ENCODE assay signal across 16 cellular contexts in the genomic region with DNA sequence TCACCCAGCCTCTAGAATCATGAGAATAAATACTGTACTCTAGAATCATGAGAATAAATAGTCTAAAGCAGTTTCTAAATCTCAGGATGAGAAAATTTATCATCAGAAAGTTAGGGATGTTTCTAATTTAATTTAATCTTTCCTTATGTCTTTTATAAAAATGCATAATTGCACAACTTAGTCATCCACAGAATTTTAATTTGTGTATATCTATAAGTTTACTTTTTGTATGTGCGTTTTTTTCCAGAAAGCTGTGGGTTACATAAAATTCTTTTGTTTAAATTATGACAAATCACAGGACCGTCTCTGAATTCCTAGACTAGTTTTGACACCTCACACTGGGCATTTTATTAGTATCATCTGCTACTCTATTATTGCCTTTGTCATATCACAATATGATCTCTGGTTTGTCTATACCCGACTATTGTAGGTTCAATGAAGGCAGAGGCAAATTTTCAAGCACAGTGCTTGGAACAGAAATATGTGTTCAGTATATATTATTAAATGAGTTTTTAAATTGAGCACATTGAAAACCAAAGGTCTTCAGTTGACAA.
A peak's percentile ranks its signal among the peaks of the same experiment; 100 is the strongest.
DNase-seq lines count a peak whose midpoint lies in the region; TF ChIP-seq lines count a peak whose summit lies in the region.
"Had no signal": no experiment of that assay in that cellular context is flagged by ENCODE, and none has a peak within 500 bp of the region (broad histone marks: within the 10 kb centered on the region; RNA-seq: fewer than 3 reads in every experiment).

No MANE protein-coding gene starts in this region.

- no peak for TF ChIP-seq RAD21 in SK-N-SH (IDR thresholded peaks at IDR 0.05; ENCODE audit: low read length)

- 16% methylated on average over 3 of the region's 3 CpGs for WGBS in SK-N-SH (ENCODE audit: low lambda C conversion rate)
- WGBS in GM23248 (ENCODE audit: low coverage in 1 of 2, low lambda C conversion rate in 2 of 2, missing lambda C conversion rate in 2 of 2), 2 experiments: 73 to 77% methylated on average over 3 of the region's 3 CpGs

- TF ChIP-seq CTCF in SK-N-SH (IDR thresholded peaks at IDR 0.05): no peak

- no peak overlapping the region for H3K4me2 ChIP-seq in SK-N-SH
- no peak overlapping the region for H3K4me2 ChIP-seq in GM23248 (ENCODE audit: unreplicated experiment)
- H3K4me2 ChIP-seq: BLaER1, GM23338 had no signal

- no peaks in the 10 kb centered on the region for H3K36me3 ChIP-seq in SK-N-SH (replicated peaks in 1 of 2; ENCODE audit: control insufficient read depth in 1 of 2, insufficient read depth in 2 of 2, low read length in 1 of 2)
- H3K36me3 ChIP-seq in GM23248 (ENCODE audit: low read depth): no peaks in the 10 kb centered on the region
- H3K36me3 ChIP-seq: BLaER1 had no signal

- H2AFZ ChIP-seq in SK-N-SH (ENCODE audit: low read depth) (peak overlapping the region; percentile 26), GM23248 (no peak overlapping the region)
- H2AFZ ChIP-seq: GM23338 had no signal

- peak overlapping the region; percentile 24 to 53; a peak in 2 of 4 replicates for H3K27ac ChIP-seq in SK-N-SH (ENCODE audit: low read depth in 2 of 2, low read length in 1 of 2)
- no peak overlapping the region for H3K27ac ChIP-seq in GM23248
- H3K27ac ChIP-seq: 22Rv1, BLaER1, C4-2B had no signal

- no peaks in the 10 kb centered on the region for H3K9me3 ChIP-seq in SK-N-SH
- H3K9me3 ChIP-seq in GM23248 (ENCODE audit: low read depth): no peaks in the 10 kb centered on the region
- H3K9me3 ChIP-seq: BLaER1, Caco-2 had no signal

- peak; percentile 31 for DNase-seq in EH (ENCODE audit: low read depth)
- no peak for DNase-seq in SK-N-SH
- peak; percentile 38 for DNase-seq in fibroblast of gingiva (ENCODE audit: low read depth)
- no peak for DNase-seq in DMS153 (lab: John Stamatoyannopoulos, UW)
- DNase-seq in NCI-H2196 treated with DMSO at 0.1 percent for 48 hours (lab: John Stamatoyannopoulos, UW; ENCODE audit: unreplicated experiment): no peak
- no peak for DNase-seq in GM23248
- DNase-seq: Caco-2; CD4-positive, CD25-positive, alpha-beta regulatory T cell; CD8-positive, alpha-beta T cell; DMS79; H9 had no signal

- 0 out of 4 replicates have a peak, but pooled peaks of 1 of the 2 experiments have one; percentile 10 for TF ChIP-seq EP300 in SK-N-SH (IDR thresholded peaks at IDR 0.05; ENCODE audit: borderline replicate concordance in 1 of 2, low read depth in 1 of 2, low read length in 1 of 2)

- in situ Hi-C loops in GM23248 (cut with MboI): no loop called here

- CTCF ChIA-PET in SK-N-SH (lab: Yijun Ruan, JAX): interaction anchor here (1.4 kb wide), 1 partner anchor 17 kb away, joined by 3 read pairs; no protein-coding TSS in a partner anchor

- H3K9me2 ChIP-seq in SK-N-SH: no peaks in the 10 kb centered on the region; the same call in 1 of the 2 replicates
- H3K9me2 ChIP-seq in GM23248 (ENCODE audit: insufficient read depth): no peaks in the 10 kb centered on the region

- H3F3A ChIP-seq in SK-N-SH (replicated peaks; ENCODE audit: insufficient read depth) (no peaks in the 10 kb centered on the region), GM23248 (ENCODE audit: insufficient read depth) (no peaks in the 10 kb centered on the region)

- H4K20me1 ChIP-seq in SK-N-SH (ENCODE audit: insufficient read depth) (no peaks in the 10 kb centered on the region), GM23248 (ENCODE audit: insufficient read depth) (no peaks in the 10 kb centered on the region)
- H4K20me1 ChIP-seq: BLaER1 had no signal

- H3K27me3 ChIP-seq in SK-N-SH (ENCODE audit: insufficient read depth) (no peaks in the 10 kb centered on the region), GM23248 (replicated peaks; ENCODE audit: insufficient read depth) (no peaks in the 10 kb centered on the region)
- H3K27me3 ChIP-seq: BLaER1 had no signal

- H3K4me3 ChIP-seq in SK-N-SH (ENCODE audit: low read depth in 2 of 2, low read length in 1 of 2): no peak overlapping the region
- H3K4me3 ChIP-seq in GM23248: no peak overlapping the region
- H3K4me3 ChIP-seq: BLaER1, GM12878, GM23338 had no signal

- POLR2A ChIA-PET in SK-N-SH (lab: Yijun Ruan, JAX): no interaction called here

- H3K9ac ChIP-seq in SK-N-SH: no peak overlapping the region
- H3K9ac ChIP-seq in GM23248: no peak overlapping the region
- H3K9ac ChIP-seq: BLaER1 had no signal

- no peaks in the 10 kb centered on the region; a peak in 1 of 4 replicates for H3K4me1 ChIP-seq in SK-N-SH (ENCODE audit: control insufficient read depth in 1 of 2, insufficient read depth in 2 of 2, low read depth in 1 of 2, low read length in 1 of 2)
- H3K4me1 ChIP-seq in GM23248 (ENCODE audit: insufficient read depth): peaks cover 6% of the 10 kb centered on the region; the same call in 1 of the 2 replicates
- H3K4me1 ChIP-seq: BLaER1 had no signal

- H3K79me2 ChIP-seq in SK-N-SH (ENCODE audit: insufficient read depth): no peaks in the 10 kb centered on the region
- no peaks in the 10 kb centered on the region for H3K79me2 ChIP-seq in GM23248 (ENCODE audit: insufficient read depth)

TF ChIP-seq in SK-N-SH, 30 proteins besides CTCF, POLR2A, EP300 and RAD21:
- TF ChIP-seq TCF12 (IDR thresholded peaks at IDR 0.05) (peak; percentile 90), NFIC (IDR thresholded peaks at IDR 0.05; ENCODE audit: borderline replicate concordance) (peak; percentile 7; the same call in 1 of the 2 replicates), GATA2 (CRISPR knock-in tag; IDR thresholded peaks at IDR 0.05) (no peak), FOSL2 (IDR thresholded peaks at IDR 0.05; ENCODE audit: borderline replicate concordance, low read depth) (peak; percentile 29; the same call in 1 of the 2 replicates), MXI1 (IDR thresholded peaks at IDR 0.05; ENCODE audit: low read depth, low read length) (no peak), TEAD4 (IDR thresholded peaks at IDR 0.05; ENCODE audit: borderline replicate concordance, insufficient read depth) (peak; percentile 50; the same call in 1 of the 2 replicates), MEF2A (IDR thresholded peaks at IDR 0.05; ENCODE audit: borderline replicate concordance, low read depth) (no peak), RFX5 (IDR thresholded peaks at IDR 0.05; ENCODE audit: low read length) (no peak)
- TF ChIP-seq, protein P1, sequence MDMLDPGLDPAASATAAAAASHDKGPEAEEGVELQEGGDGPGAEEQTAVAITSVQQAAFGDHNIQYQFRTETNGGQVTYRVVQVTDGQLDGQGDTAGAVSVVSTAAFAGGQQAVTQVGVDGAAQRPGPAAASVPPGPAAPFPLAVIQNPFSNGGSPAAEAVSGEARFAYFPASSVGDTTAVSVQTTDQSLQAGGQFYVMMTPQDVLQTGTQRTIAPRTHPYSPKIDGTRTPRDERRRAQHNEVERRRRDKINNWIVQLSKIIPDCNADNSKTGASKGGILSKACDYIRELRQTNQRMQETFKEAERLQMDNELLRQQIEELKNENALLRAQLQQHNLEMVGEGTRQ (IDR thresholded peaks at IDR 0.05; ENCODE audit: borderline replicate concordance, low read depth, low read length): no peak
- TF ChIP-seq, protein P2, sequence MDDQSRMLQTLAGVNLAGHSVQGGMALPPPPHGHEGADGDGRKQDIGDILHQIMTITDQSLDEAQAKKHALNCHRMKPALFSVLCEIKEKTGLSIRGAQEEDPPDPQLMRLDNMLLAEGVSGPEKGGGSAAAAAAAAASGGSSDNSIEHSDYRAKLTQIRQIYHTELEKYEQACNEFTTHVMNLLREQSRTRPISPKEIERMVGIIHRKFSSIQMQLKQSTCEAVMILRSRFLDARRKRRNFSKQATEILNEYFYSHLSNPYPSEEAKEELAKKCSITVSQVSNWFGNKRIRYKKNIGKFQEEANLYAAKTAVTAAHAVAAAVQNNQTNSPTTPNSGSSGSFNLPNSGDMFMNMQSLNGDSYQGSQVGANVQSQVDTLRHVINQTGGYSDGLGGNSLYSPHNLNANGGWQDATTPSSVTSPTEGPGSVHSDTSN (IDR thresholded peaks at IDR 0.05): peak; percentile 73

Comparison
In these comparisons a context has a peak if more than half of its experiments do, and no peak if none do; other contexts are left out.
1. DNase-seq: peak in EH (single experiment) and fibroblast of gingiva (single experiment); none in SK-N-SH (single experiment), DMS153 (single experiment), NCI-H2196 treated with DMSO at 0.1 percent for 48 hours (single experiment) and GM23248 (single experiment).